In genomic region chr2:95388878-95389255, GRCh38 we compare ENCODE assay signal across 12 cellular contexts. TPM values are rescaled to one million over a fixed set of nuclear protein-coding genes. Genes with fewer than 3 reads are reported as not detected.
A peak's percentile ranks its signal among the peaks of the same experiment; 100 is the strongest.
DNase-seq lines count a peak whose midpoint lies in the region; ATAC-seq, FAIRE-seq and TF ChIP-seq lines count a peak whose summit lies in the region.
"Had no signal": no experiment of that assay in that cellular context is flagged by ENCODE, and none has a peak within 500 bp of the region (broad histone marks: within the 10 kb centered on the region; RNA-seq: fewer than 3 reads in every experiment).

No MANE protein-coding gene starts in this region.

- TF ChIP-seq EP300 in HepG2 (IDR thresholded peaks at IDR 0.05; ENCODE audit: low read depth in 2 of 2, low read length in 2 of 2) (no peak), HepG2 (CRISPR knock-in tag; IDR thresholded peaks at IDR 0.05; ENCODE audit: borderline replicate concordance) (no peak)

- H3K27me3 ChIP-seq in HepG2 (ENCODE audit: control insufficient read depth in 1 of 2, insufficient read depth in 2 of 2, low read length in 2 of 2): no peaks in the 10 kb centered on the region
- no peaks in the 10 kb centered on the region for H3K27me3 ChIP-seq in right lobe of liver
- peaks cover 12% of the 10 kb centered on the region; the same call in 1 of the 2 replicates for H3K27me3 ChIP-seq in MM.1S (replicated peaks; ENCODE audit: insufficient read depth, low read length)
- H3K27me3 ChIP-seq: thyroid gland had no signal

- no peak for FAIRE-seq in HepG2 (lab: Jason Lieb, UNC)
- peak; percentile 66 for FAIRE-seq in urothelium cell line (lab: Jason Lieb, UNC)

- no peak overlapping the region for H3K4me3 Mint-ChIP-seq in activated T-helper 1 cell treated with anti-CD3 and anti-CD28 coated beads, Interleukin-12 subunit alpha, Interleukin-12 subunit beta, Interleukin-2, Interleukin-4 antibody, amounts not matched to agents 30 ng/mL and 10 ng/mL and 1 ng/mL, durations not matched to agents 14 hours and 24 hours and 36 hours
- H3K4me3 Mint-ChIP-seq: T-helper 2 cell treated with Interferon-gamma antibody and Interleukin-4, amounts not matched to agents 5 μg/mL and 100 μg/mL, for 36 hours had no signal

- ATAC-seq in HepG2 (no peak), right lobe of liver (no peak), GM19463 (IDR thresholded peaks at IDR 0.05; ENCODE audit: unreplicated experiment) (no peak)

- in situ Hi-C loops in HepG2 (cut with HindIII; ENCODE audit: extremely low pct_ligation_motif_present, low pct_unique_long_range_greater_than_20kb): no loop called here

- H3K27ac ChIP-seq in HepG2 (ENCODE audit: extremely low read length, insufficient read depth, low read length) (no peak overlapping the region), right lobe of liver (no peak overlapping the region), MM.1S (ENCODE audit: low read length) (no peak overlapping the region), coronary artery (no peak overlapping the region)
- H3K27ac ChIP-seq: gastrocnemius medialis, thyroid gland had no signal

- H3K4me1 ChIP-seq in HepG2 (ENCODE audit: insufficient read depth, low read length) (peaks cover 71% of the 10 kb centered on the region), right lobe of liver (peaks cover 0 to 57% (median 20%) of the 10 kb centered on the region in 4 donors), MM.1S (ENCODE audit: low read length) (no peaks in the 10 kb centered on the region)
- H3K4me1 ChIP-seq: gastrocnemius medialis had no signal

- peak overlapping the region; percentile 8; the same call in 1 of the 2 replicates for H3K4me2 ChIP-seq in HepG2 (ENCODE audit: low read depth, low read length)
- H3K4me2 ChIP-seq in MM.1S (ENCODE audit: low read depth, low read length): peak overlapping the region; percentile 37; the same call in 1 of the 2 replicates

- H3K9me3 ChIP-seq in HepG2 (ENCODE audit: low read length) (no peaks in the 10 kb centered on the region), right lobe of liver (no peaks in the 10 kb centered on the region), MM.1S (replicated peaks; ENCODE audit: insufficient read depth, low read length) (no peaks in the 10 kb centered on the region)
- H3K9me3 ChIP-seq: gastrocnemius medialis, mucosa of descending colon, thyroid gland had no signal

- no peak for TF ChIP-seq RAD21 in HepG2 (CRISPR knock-in tag; IDR thresholded peaks at IDR 0.05)

- H3K79me2 ChIP-seq in HepG2 (ENCODE audit: insufficient read depth, low read length): no peaks in the 10 kb centered on the region
- H3K79me2 ChIP-seq in MM.1S (ENCODE audit: low read length): no peaks in the 10 kb centered on the region

- H3K36me3 ChIP-seq in HepG2 (replicated peaks in 1 of 2; ENCODE audit: control insufficient read depth in 1 of 2, insufficient read depth in 2 of 2, low read length in 2 of 2) (no peaks in the 10 kb centered on the region), right lobe of liver (no peaks in the 10 kb centered on the region), MM.1S (replicated peaks; ENCODE audit: insufficient read depth, low read length) (no peaks in the 10 kb centered on the region)
- H3K36me3 ChIP-seq: gastrocnemius medialis, thyroid gland had no signal

- H3K4me3 ChIP-seq in HepG2 (replicated peaks in 1 of 3; ENCODE audit: insufficient read depth in 1 of 3, low read depth in 2 of 3, low read length in 3 of 3) (no peak overlapping the region), right lobe of liver (no peak overlapping the region), MM.1S (ENCODE audit: low read length) (no peak overlapping the region), coronary artery (no peak overlapping the region)
- H3K4me3 ChIP-seq: mucosa of descending colon, thyroid gland had no signal

- intact Hi-C loops in HepG2 (cut with micrococcal nuclease; ENCODE audit: unreplicated experiment) (no loop called here), right lobe of liver (cut with DNase I) (no loop called here)
- intact Hi-C loops in activated T-helper 1 cell treated with anti-CD3 and anti-CD28 coated beads, Interleukin-12 subunit alpha, Interleukin-12 subunit beta, Interleukin-2, Interleukin-4 antibody, amounts not matched to agents 30 ng/mL and 10 ng/mL and 1 ng/mL, durations not matched to agents 14 hours and 24 hours and 36 hours (cut with micrococcal nuclease): loop anchor here (1.0 kb wide), 1 partner anchor 340 kb away; no protein-coding TSS in a partner anchor

- no peaks in the 10 kb centered on the region for H3K36me3 Mint-ChIP-seq in activated T-helper 1 cell treated with anti-CD3 and anti-CD28 coated beads, Interleukin-12 subunit alpha, Interleukin-12 subunit beta, Interleukin-2, Interleukin-4 antibody, amounts not matched to agents 30 ng/mL and 10 ng/mL and 1 ng/mL, durations not matched to agents 14 hours and 24 hours and 36 hours (ENCODE audit: low read depth)

- CTCF ChIA-PET in HepG2 (lab: Yijun Ruan, JAX; ENCODE audit: low intra/inter-chr PET ratio, low total read pairs): interaction anchor here (0.8 to 1.9 kb wide), 2 partner anchors 14 to 340 kb away, joined by 3 to 9 read pairs; partner anchors contain the start of gene FAHD2A

- no peaks in the 10 kb centered on the region for H3K9me2 ChIP-seq in MM.1S (replicated peaks; ENCODE audit: insufficient read depth, low read length)

- no peaks in the 10 kb centered on the region for H3K9me3 Mint-ChIP-seq in activated T-helper 1 cell treated with anti-CD3 and anti-CD28 coated beads, Interleukin-12 subunit alpha, Interleukin-12 subunit beta, Interleukin-2, Interleukin-4 antibody, amounts not matched to agents 30 ng/mL and 10 ng/mL and 1 ng/mL, durations not matched to agents 14 hours and 24 hours and 36 hours
- H3K9me3 Mint-ChIP-seq: T-helper 2 cell treated with Interferon-gamma antibody and Interleukin-4, amounts not matched to agents 5 μg/mL and 100 μg/mL, for 36 hours had no signal

- TF ChIP-seq POLR2A in HepG2 (IDR thresholded peaks at IDR 0.05; ENCODE audit: insufficient read depth in 1 of 2, low read depth in 2 of 2, low read length in 2 of 2) (no peak), right lobe of liver (IDR thresholded peaks at IDR 0.05) (no peak)

- H3K27me3 Mint-ChIP-seq in activated T-helper 1 cell treated with anti-CD3 and anti-CD28 coated beads, Interleukin-12 subunit alpha, Interleukin-12 subunit beta, Interleukin-2, Interleukin-4 antibody, amounts not matched to agents 30 ng/mL and 10 ng/mL and 1 ng/mL, durations not matched to agents 14 hours and 24 hours and 36 hours (ENCODE audit: insufficient read depth): no peaks in the 10 kb centered on the region

- POLR2A ChIA-PET in HepG2 (lab: Yijun Ruan, JAX): interaction anchor here (1.0 to 7.7 kb wide), 2 partner anchors 14 to 28 kb away, joined by 3 to 110 read pairs; partner anchors contain the start of gene FAHD2A

- H3K4me1 Mint-ChIP-seq in activated T-helper 1 cell treated with anti-CD3 and anti-CD28 coated beads, Interleukin-12 subunit alpha, Interleukin-12 subunit beta, Interleukin-2, Interleukin-4 antibody, amounts not matched to agents 30 ng/mL and 10 ng/mL and 1 ng/mL, durations not matched to agents 14 hours and 24 hours and 36 hours (ENCODE audit: low read depth): no peaks in the 10 kb centered on the region

- H4K20me1 ChIP-seq in HepG2 (ENCODE audit: insufficient read depth, low read length): no peaks in the 10 kb centered on the region
- H4K20me1 ChIP-seq in MM.1S (ENCODE audit: insufficient read depth, low read length): no peaks in the 10 kb centered on the region

- H3K9ac ChIP-seq in HepG2 (ENCODE audit: insufficient read depth, low read depth, low read length) (no peak overlapping the region), MM.1S (ENCODE audit: low read length) (no peak overlapping the region)

- BruUV-seq in HepG2 (replicated peaks; lab: Mats Ljungman, UMichigan): no TSS peak

- H2AFZ ChIP-seq in HepG2 (ENCODE audit: low read length) (no peak overlapping the region), MM.1S (ENCODE audit: low read length) (peak overlapping the region; percentile 72; the same call in 1 of the 2 replicates)

- H3K27ac Mint-ChIP-seq in activated T-helper 1 cell treated with anti-CD3 and anti-CD28 coated beads, Interleukin-12 subunit alpha, Interleukin-12 subunit beta, Interleukin-2, Interleukin-4 antibody, amounts not matched to agents 30 ng/mL and 10 ng/mL and 1 ng/mL, durations not matched to agents 14 hours and 24 hours and 36 hours: no peak overlapping the region
- H3K27ac Mint-ChIP-seq: T-helper 2 cell treated with Interferon-gamma antibody and Interleukin-4, amounts not matched to agents 5 μg/mL and 100 μg/mL, for 36 hours had no signal

- TF ChIP-seq CTCF in HepG2 (CRISPR knock-in tag; IDR thresholded peaks at IDR 0.05): no peak
- no peak for TF ChIP-seq CTCF in right lobe of liver (IDR thresholded peaks at IDR 0.05)
- TF ChIP-seq CTCF in MM.1S (IDR thresholded peaks at IDR 0.05; ENCODE audit: low read length): no peak
- no peak for TF ChIP-seq CTCF in coronary artery (IDR thresholded peaks at IDR 0.05)

- DNase-seq in HepG2 (ENCODE audit: low spot score) (no peak), right lobe of liver (no peak), MM.1S (no peak), coronary artery (ENCODE audit: low spot score) (peak; percentile 31), urothelium cell line (ENCODE audit: low spot score) (no peak)
- DNase-seq in activated T-helper 1 cell treated with anti-CD3 and anti-CD28 coated beads, Interleukin-12 subunit alpha, Interleukin-12 subunit beta, Interleukin-2, Interleukin-4 antibody, amounts not matched to agents 30 ng/mL and 10 ng/mL and 1 ng/mL, durations not matched to agents 14 hours and 24 hours and 36 hours (ENCODE audit: low spot score): no peak
- DNase-seq in stimulated activated CD4-positive, alpha-beta T cell treated with anti-CD3 and anti-CD28 coated beads, Interleukin-15, amount 100 ng/mL, for 24 hours: no peak
- DNase-seq: gastrocnemius medialis had no signal

- no peaks in the 10 kb centered on the region for H3F3A ChIP-seq in MM.1S (ENCODE audit: insufficient read depth, low read length)

- WGBS in HepG2 (ENCODE audit: low lambda C conversion rate): 58% methylated on average over 10 of the region's 16 CpGs
- 82% methylated on average over 3 of the region's 16 CpGs for WGBS in right lobe of liver (ENCODE audit: insufficient coverage, low coverage, low lambda C conversion rate, missing lambda C conversion rate)

RNA-seq across cellular contexts. Expression of gene FAHD2A, which starts 13.6 kb away (rescaled TPM):
- total RNA-seq in HepG2 (2016; rRNA removed; fragmentation: Illumina TruSeq; extraction: Trizol) (44.2 and 48.4 TPM in 2 replicates), right lobe of liver (10 to 100 TPM; 62.2 to 80.1 (median 75.7) TPM)
- 6.0 and 7.7 TPM in 2 replicates for total RNA-seq in HepG2 (2016; cell fraction: cytosol; rRNA removed; fragmentation: Illumina TruSeq; extraction: Trizol; ENCODE audit: low read depth)
- 43.7 and 52.6 TPM in 2 replicates for total RNA-seq in HepG2 (2016; cell fraction: insoluble cytoplasmic fraction; rRNA removed; fragmentation: Illumina TruSeq; extraction: Trizol)
- total RNA-seq in HepG2 (2016; cell fraction: membrane; rRNA removed; fragmentation: Illumina TruSeq; extraction: Trizol): 11.6 and 14.6 TPM in 2 replicates
- 37.1 and 41.1 TPM in 2 replicates for total RNA-seq in HepG2 (2016; cell fraction: nucleus; rRNA removed; fragmentation: Illumina TruSeq; extraction: Trizol)
- polyA plus RNA-seq in HepG2 (2011; rRNA removed): 34.0 and 41.8 TPM in 2 replicates
- polyA plus RNA-seq in HepG2 (2011; cell fraction: cytosol; rRNA removed): 27.3 and 33.0 TPM in 2 replicates
- polyA plus RNA-seq in HepG2 (2011; cell fraction: nucleus; rRNA removed): 86.2 and 107 TPM in 2 replicates
- polyA plus RNA-seq in HepG2 (2012): 23.8 and 29.6 TPM in 2 replicates
- polyA plus RNA-seq in HepG2 (2016; cell fraction: cytosol; fragmentation: Illumina TruSeq; extraction: Trizol; ENCODE audit: low read depth): 8.4 and 12.0 TPM in 2 replicates
- polyA plus RNA-seq in HepG2 (2016; cell fraction: insoluble cytoplasmic fraction; fragmentation: Illumina TruSeq; extraction: Trizol; ENCODE audit: low read depth): 50.4 and 54.4 TPM in 2 replicates
- polyA plus RNA-seq in HepG2 (2016; cell fraction: membrane; fragmentation: Illumina TruSeq; extraction: Trizol; ENCODE audit: low read depth): 11.0 and 12.8 TPM in 2 replicates
- polyA plus RNA-seq in HepG2 (2016; cell fraction: nucleus; fragmentation: Illumina TruSeq; extraction: Trizol; ENCODE audit: insufficient read depth, low read depth): 56.9 and 57.0 TPM in 2 replicates
- 38.4 and 46.0 TPM in 2 replicates for polyA minus RNA-seq in HepG2 (2011; rRNA and poly(A)+ RNA removed; ENCODE audit: low replicate concordance)
- 14.6 and 15.4 TPM in 2 replicates for polyA minus RNA-seq in HepG2 (2011; cell fraction: cytosol; rRNA and poly(A)+ RNA removed)
- 44.5 and 51.1 TPM in 2 replicates for polyA minus RNA-seq in HepG2 (2011; cell fraction: nucleus; rRNA and poly(A)+ RNA removed)
- total RNA-seq in activated T-helper 1 cell treated with anti-CD3 and anti-CD28 coated beads, Interleukin-12 subunit alpha, Interleukin-12 subunit beta, Interleukin-2, Interleukin-4 antibody, amounts not matched to agents 30 ng/mL and 10 ng/mL and 1 ng/mL, durations not matched to agents 14 hours and 24 hours and 36 hours: 33.2 and 34.9 TPM in 2 replicates
